In the genomic region with DNA sequence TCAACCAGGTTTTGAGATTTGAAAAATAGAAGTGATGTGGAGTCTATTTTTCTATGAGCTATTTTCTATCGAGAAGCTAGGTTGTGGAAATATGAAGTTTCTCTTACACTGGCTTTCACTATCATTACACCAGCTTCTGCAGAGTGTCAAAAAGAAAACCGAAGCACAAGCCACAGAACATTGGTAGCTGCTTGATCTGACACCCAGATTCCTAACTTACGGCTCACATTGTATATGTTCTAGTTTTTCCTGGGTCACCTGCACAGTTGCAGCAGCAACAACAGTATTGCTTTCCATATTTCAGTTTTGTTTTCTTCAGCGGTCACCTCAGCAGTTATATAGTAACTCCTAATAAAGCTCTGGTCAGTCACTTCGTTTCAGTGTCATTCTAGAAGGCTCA, we compare ENCODE assay signal across 19 cellular contexts.
A peak's percentile ranks its signal among the peaks of the same experiment; 100 is the strongest.
DNase-seq lines count a peak whose midpoint lies in the region; ATAC-seq and TF ChIP-seq lines count a peak whose summit lies in the region.
"Had no signal": no experiment of that assay in that cellular context is flagged by ENCODE, and none has a peak within 500 bp of the region (broad histone marks: within the 10 kb centered on the region; RNA-seq: fewer than 3 reads in every experiment).

No MANE protein-coding gene starts in this region.

- H3K4me1 ChIP-seq in GM23338 (ENCODE audit: insufficient read depth) (no peaks in the 10 kb centered on the region), MM.1S (ENCODE audit: low read length) (no peaks in the 10 kb centered on the region)
- H3K4me1 ChIP-seq: BE2C had no signal

- H3K9me3 Mint-ChIP-seq in GM23338 (0 out of 3 replicates have a peak, but pooled peaks cover 3% of the 10 kb centered on the region), mesothelial cell of epicardium (peaks cover 21% of the 10 kb centered on the region)

- H3K9ac ChIP-seq in MM.1S (ENCODE audit: low read length): no peak overlapping the region

- H3K79me2 ChIP-seq in GM23338 (replicated peaks; ENCODE audit: insufficient read depth) (no peaks in the 10 kb centered on the region), MM.1S (ENCODE audit: low read length) (no peaks in the 10 kb centered on the region)

- H3K27ac ChIP-seq in GM23338 (ENCODE audit: low read depth): 0 out of 2 replicates have a peak overlapping the region, but pooled peaks have one; percentile 14
- no peak overlapping the region for H3K27ac ChIP-seq in MM.1S (ENCODE audit: low read length)

- H4K20me1 ChIP-seq in GM23338 (replicated peaks; ENCODE audit: insufficient read depth) (no peaks in the 10 kb centered on the region), MM.1S (ENCODE audit: insufficient read depth, low read length) (no peaks in the 10 kb centered on the region)

- no peaks in the 10 kb centered on the region for H3K9me3 ChIP-seq in MM.1S (replicated peaks; ENCODE audit: insufficient read depth, low read length)
- H3K9me3 ChIP-seq: BE2C had no signal

- H3K4me3 Mint-ChIP-seq in GM23338: no peak overlapping the region
- H3K4me3 Mint-ChIP-seq in mesothelial cell of epicardium: no peak overlapping the region
- H3K4me3 Mint-ChIP-seq: CD4-positive, CD25-positive, alpha-beta regulatory T cell; CD8-positive, alpha-beta memory T cell; IgD-negative memory B cell had no signal

- no peak for ATAC-seq in GM23338
- ATAC-seq: HepG2 had no signal

- no peaks in the 10 kb centered on the region for H3K27me3 ChIP-seq in GM23338 (ENCODE audit: insufficient read depth)
- H3K27me3 ChIP-seq in MM.1S (replicated peaks; ENCODE audit: insufficient read depth, low read length): no peaks in the 10 kb centered on the region
- H3K27me3 ChIP-seq: BE2C had no signal

- H3K4me2 ChIP-seq in GM23338 (no peak overlapping the region), MM.1S (ENCODE audit: low read depth, low read length) (peak overlapping the region; percentile 38)

- H3F3A ChIP-seq in GM23338 (replicated peaks; ENCODE audit: low read depth): no peaks in the 10 kb centered on the region
- 0 out of 2 replicates have a peak, but pooled peaks cover 3% of the 10 kb centered on the region for H3F3A ChIP-seq in MM.1S (ENCODE audit: insufficient read depth, low read length)

- DNase-seq in GM23338 (ENCODE audit: low spot score): no peak
- DNase-seq in MM.1S: peak; percentile 58
- DNase-seq in mesothelial cell of epicardium (ENCODE audit: low spot score in 2 of 2, unreplicated experiment in 2 of 2): no peak
- DNase-seq in activated T-cell treated with anti-CD3 and anti-CD28 coated beads, Interleukin-2, amount 50 U/mL, for 1 hour: no peak
- DNase-seq in NCI-H1092 treated with DMSO at 0.1 percent for 48 hours (lab: John Stamatoyannopoulos, UW): no peak
- no peak for DNase-seq in A172 (ENCODE audit: low spot score)
- DNase-seq: ACHN; BE2C; C1 segment of cervical spinal cord; CD4-positive, CD25-positive, alpha-beta regulatory T cell; CD8-positive, alpha-beta memory T cell; COR-L47; DMS 273 treated with DMSO at 0.1 percent for 48 hours; DMS53; DND-41; EL; H7 had no signal

- H3K27ac Mint-ChIP-seq in GM23338 (no peak overlapping the region), mesothelial cell of epicardium (peak overlapping the region; percentile 36)
- H3K27ac Mint-ChIP-seq: CD4-positive, CD25-positive, alpha-beta regulatory T cell; CD8-positive, alpha-beta memory T cell; IgD-negative memory B cell had no signal

- H3K36me3 ChIP-seq in GM23338 (ENCODE audit: insufficient read depth) (0 out of 2 replicates have a peak, but pooled peaks cover 4% of the 10 kb centered on the region), MM.1S (replicated peaks; ENCODE audit: insufficient read depth, low read length) (no peaks in the 10 kb centered on the region)
- H3K36me3 ChIP-seq: BE2C had no signal

- no peaks in the 10 kb centered on the region for H3K4me1 Mint-ChIP-seq in GM23338
- H3K4me1 Mint-ChIP-seq in mesothelial cell of epicardium: peaks cover 17% of the 10 kb centered on the region
- H3K4me1 Mint-ChIP-seq: CD4-positive, CD25-positive, alpha-beta regulatory T cell; CD8-positive, alpha-beta memory T cell; IgD-negative memory B cell had no signal

- H3K4me3 ChIP-seq in GM23338 (no peak overlapping the region), MM.1S (ENCODE audit: low read length) (peak overlapping the region; percentile 26)

- H3K9me2 ChIP-seq in GM23338 (ENCODE audit: insufficient read depth): peaks cover 2% of the 10 kb centered on the region; the same call in 1 of the 2 replicates
- H3K9me2 ChIP-seq in MM.1S (replicated peaks; ENCODE audit: insufficient read depth, low read length): no peaks in the 10 kb centered on the region

- H3K36me3 Mint-ChIP-seq in GM23338 (ENCODE audit: low read depth) (peaks cover 4% of the 10 kb centered on the region; the same call in 2 of the 3 replicates), mesothelial cell of epicardium (no peaks in the 10 kb centered on the region)
- H3K36me3 Mint-ChIP-seq: CD4-positive, CD25-positive, alpha-beta regulatory T cell; CD8-positive, alpha-beta memory T cell; IgD-negative memory B cell had no signal

- H3K27me3 Mint-ChIP-seq in GM23338 (ENCODE audit: insufficient read depth, low read depth, poor library complexity) (peaks cover 2% of the 10 kb centered on the region), mesothelial cell of epicardium (ENCODE audit: low read depth) (no peaks in the 10 kb centered on the region)
- H3K27me3 Mint-ChIP-seq: CD4-positive, CD25-positive, alpha-beta regulatory T cell; CD8-positive, alpha-beta memory T cell; IgD-negative memory B cell had no signal

- H2AFZ ChIP-seq in GM23338 (peak overlapping the region; percentile 2; the same call in 1 of the 2 replicates), MM.1S (ENCODE audit: low read length) (no peak overlapping the region)

- TF ChIP-seq CTCF in GM23338 (conservative IDR thresholded peaks at IDR 0.05; ENCODE audit: low read depth in 2 of 2) (no peak), MM.1S (IDR thresholded peaks at IDR 0.05; ENCODE audit: low read length) (no peak), mesothelial cell of epicardium (IDR thresholded peaks at IDR 0.05; ENCODE audit: unreplicated experiment) (no peak)

TF ChIP-seq in GM23338, 12 proteins besides CTCF, POLR2A, EP300 and RAD21 (continues in another document):
- no peak for TF ChIP-seq ZNF114 (CRISPR knock-in tag; IDR thresholded peaks at IDR 0.05)
- TF ChIP-seq POLR2AphosphoS5 (IDR thresholded peaks at IDR 0.05; ENCODE audit: low read depth): no peak
- TF ChIP-seq NANOG (IDR thresholded peaks at IDR 0.05; ENCODE audit: borderline replicate concordance): no peak
- TF ChIP-seq CREB1 (CRISPR knock-in tag; IDR thresholded peaks at IDR 0.05; ENCODE audit: low read depth): no peak
- no peak for TF ChIP-seq STAT1 (IDR thresholded peaks at IDR 0.05; ENCODE audit: unreplicated experiment)
- no peak for TF ChIP-seq ZNF331 (CRISPR knock-in tag; IDR thresholded peaks at IDR 0.05; ENCODE audit: low read depth)
- TF ChIP-seq REST (IDR thresholded peaks at IDR 0.05; ENCODE audit: unreplicated experiment): no peak
- no peak for TF ChIP-seq JUNB (IDR thresholded peaks at IDR 0.05; ENCODE audit: unreplicated experiment)
- TF ChIP-seq, protein P1, sequence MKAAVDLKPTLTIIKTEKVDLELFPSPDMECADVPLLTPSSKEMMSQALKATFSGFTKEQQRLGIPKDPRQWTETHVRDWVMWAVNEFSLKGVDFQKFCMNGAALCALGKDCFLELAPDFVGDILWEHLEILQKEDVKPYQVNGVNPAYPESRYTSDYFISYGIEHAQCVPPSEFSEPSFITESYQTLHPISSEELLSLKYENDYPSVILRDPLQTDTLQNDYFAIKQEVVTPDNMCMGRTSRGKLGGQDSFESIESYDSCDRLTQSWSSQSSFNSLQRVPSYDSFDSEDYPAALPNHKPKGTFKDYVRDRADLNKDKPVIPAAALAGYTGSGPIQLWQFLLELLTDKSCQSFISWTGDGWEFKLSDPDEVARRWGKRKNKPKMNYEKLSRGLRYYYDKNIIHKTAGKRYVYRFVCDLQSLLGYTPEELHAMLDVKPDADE (IDR thresholded peaks at IDR 0.05): no peak
